15 cellular contexts compared by ENCODE assay signal in genomic region chr1:214449371-214449770, GRCh38.
A peak's percentile ranks its signal among the peaks of the same experiment; 100 is the strongest.
DNase-seq lines count a peak whose midpoint lies in the region; ATAC-seq and TF ChIP-seq lines count a peak whose summit lies in the region.
"Had no signal": no experiment of that assay in that cellular context is flagged by ENCODE, and none has a peak within 500 bp of the region (broad histone marks: within the 10 kb centered on the region; RNA-seq: fewer than 3 reads in every experiment).

No MANE protein-coding gene starts in this region.

- H3K4me3 ChIP-seq in GM23338, result no peak overlapping the region
- H3K4me3 ChIP-seq in epithelial cell of proximal tubule (ENCODE audit: low read depth, low read length), result no peak overlapping the region
- H3K4me3 ChIP-seq in osteoblast (ENCODE audit: insufficient read depth, low read length), result no peak overlapping the region

- H4K20me1 ChIP-seq in GM23338 (replicated peaks; ENCODE audit: insufficient read depth) (no peaks in the 10 kb centered on the region), osteoblast (ENCODE audit: insufficient read depth, low read length) (no peaks in the 10 kb centered on the region)

- ATAC-seq in GM23338 (no peak), left cardiac atrium (no peak), GM19397 (IDR thresholded peaks at IDR 0.05; ENCODE audit: unreplicated experiment) (no peak)

- no peaks in the 10 kb centered on the region for H3K36me3 ChIP-seq in GM23338 (ENCODE audit: insufficient read depth)
- H3K36me3 ChIP-seq in osteoblast (ENCODE audit: insufficient read depth, low read length), result peaks cover 25% of the 10 kb centered on the region
- H3K36me3 ChIP-seq: BE2C had no signal

- H3K4me2 ChIP-seq in GM23338 (no peak overlapping the region), osteoblast (ENCODE audit: insufficient read depth, low read length) (no peak overlapping the region)

- peaks cover 12% of the 10 kb centered on the region for H3K27me3 Mint-ChIP-seq in GM23338 (ENCODE audit: insufficient read depth, low read depth, poor library complexity)

- no peak overlapping the region; the same call in 2 of the 3 replicates for H3K4me3 Mint-ChIP-seq in GM23338
- H3K4me3 Mint-ChIP-seq: CD4-positive, alpha-beta memory T cell had no signal

- in situ Hi-C loops in KBM-7 (cut with MboI; ENCODE audit: low pct_unique_long_range_greater_than_20kb, low sequenced_read_pairs), result no loop called here

- peak overlapping the region; percentile 76; the same call in 1 of the 2 replicates for H3K27ac Mint-ChIP-seq in GM23338
- H3K27ac Mint-ChIP-seq: CD4-positive, alpha-beta memory T cell had no signal

- H2AFZ ChIP-seq in GM23338 (no peak overlapping the region), osteoblast (ENCODE audit: low read length) (no peak overlapping the region)

- TF ChIP-seq CTCF in GM23338 (conservative IDR thresholded peaks at IDR 0.05; ENCODE audit: low read depth in 2 of 2) (no peak), RWPE1 (conservative IDR thresholded peaks at IDR 0.05; ENCODE audit: low read depth) (no peak), epithelial cell of proximal tubule (conservative IDR thresholded peaks at IDR 0.05; ENCODE audit: low read depth, low read length) (no peak), osteoblast (IDR thresholded peaks at IDR 0.05; ENCODE audit: extremely low read depth, low read depth, low read length) (no peak)

- CTCF ChIA-PET in RWPE1 (lab: Yijun Ruan, JAX), result no interaction called here

- H3K4me1 ChIP-seq in GM23338 (ENCODE audit: insufficient read depth), result peaks cover 41% of the 10 kb centered on the region
- peaks cover 82% of the 10 kb centered on the region for H3K4me1 ChIP-seq in osteoblast (ENCODE audit: insufficient read depth, low read length)
- H3K4me1 ChIP-seq: BE2C had no signal

- H3K9me3 ChIP-seq in osteoblast (ENCODE audit: low read depth, low read length), result no peaks in the 10 kb centered on the region
- H3K9me3 ChIP-seq: BE2C had no signal

- H3K4me1 Mint-ChIP-seq in GM23338, result peaks cover 71% of the 10 kb centered on the region

- POLR2A ChIA-PET in RWPE1 (lab: Yijun Ruan, JAX; ENCODE audit: low non-redundant PET), result no interaction called here

- H3K27me3 ChIP-seq in GM23338 (ENCODE audit: insufficient read depth) (no peaks in the 10 kb centered on the region), osteoblast (ENCODE audit: insufficient read depth, low read length) (no peaks in the 10 kb centered on the region)

- no peak for DNase-seq in GM23338 (ENCODE audit: low spot score)
- no peak for DNase-seq in RWPE1 (ENCODE audit: low spot score)
- DNase-seq in epithelial cell of proximal tubule (ENCODE audit: low read depth), result peak; percentile 88
- no peak for DNase-seq in osteoblast (ENCODE audit: insufficient read length, low spot score, missing footprints)
- no peak for DNase-seq in DMS 273 (lab: John Stamatoyannopoulos, UW; ENCODE audit: unreplicated experiment)
- DNase-seq in left cardiac atrium, result no peak
- no peak for DNase-seq in KBM-7
- DNase-seq: BE2C; CD4-positive, alpha-beta memory T cell; DMS 273 treated with DMSO at 0.1 percent for 48 hours; Kasumi-1; NCI-H187 treated with DMSO at 0.1 percent for 48 hours; NCI-H2171 treated with DMSO at 0.1 percent for 48 hours; NCI-H774 had no signal

- H3K9me3 Mint-ChIP-seq in GM23338, result no peaks in the 10 kb centered on the region

- intact Hi-C loops in left cardiac atrium (cut with DNase I), result no loop called here

- H3F3A ChIP-seq in GM23338 (replicated peaks; ENCODE audit: low read depth), result 0 out of 2 replicates have a peak, but pooled peaks cover 2% of the 10 kb centered on the region

- no peaks in the 10 kb centered on the region for H3K9me2 ChIP-seq in GM23338 (ENCODE audit: insufficient read depth)

- peaks cover 32% of the 10 kb centered on the region for H3K79me2 ChIP-seq in GM23338 (replicated peaks; ENCODE audit: insufficient read depth)
- H3K79me2 ChIP-seq in osteoblast (ENCODE audit: insufficient read depth, low read length), result peaks cover 61% of the 10 kb centered on the region

- H3K27ac ChIP-seq in GM23338 (ENCODE audit: low read depth) (peak overlapping the region; percentile 96), RWPE1 (peak overlapping the region; percentile 85), osteoblast (ENCODE audit: low read depth, low read length) (peak overlapping the region; percentile 35)

- H3K36me3 Mint-ChIP-seq in GM23338 (ENCODE audit: low read depth), result peaks cover 4% of the 10 kb centered on the region; the same call in 2 of the 3 replicates
- H3K36me3 Mint-ChIP-seq: CD4-positive, alpha-beta memory T cell had no signal

TF ChIP-seq in GM23338, 12 proteins besides CTCF, POLR2A, EP300 and RAD21 (continues in another document):
- TF ChIP-seq ZNF462 (CRISPR knock-in tag; IDR thresholded peaks at IDR 0.05), result no peak
- no peak for TF ChIP-seq CREB1 (CRISPR knock-in tag; IDR thresholded peaks at IDR 0.05; ENCODE audit: low read depth)
- no peak for TF ChIP-seq ZNF331 (CRISPR knock-in tag; IDR thresholded peaks at IDR 0.05; ENCODE audit: low read depth)
- no peak for TF ChIP-seq JUNB (IDR thresholded peaks at IDR 0.05; ENCODE audit: unreplicated experiment)
- no peak for TF ChIP-seq ZNF114 (CRISPR knock-in tag; IDR thresholded peaks at IDR 0.05)
- no peak for TF ChIP-seq EZH2 (IDR thresholded peaks at IDR 0.05; ENCODE audit: low read depth, unreplicated experiment)

Comparison
In these comparisons a context has a peak if more than half of its experiments do, and no peak if none do; other contexts are left out.
1. H3K27ac ChIP-seq: peak in every context shown above with its lines; median percentile 96 in GM23338; 85 in RWPE1; 35 in osteoblast.